ENCODE assay signal across 12 cellular contexts in genomic region chr3:49720383-49721164, GRCh38. TPM values are rescaled to one million over a fixed set of nuclear protein-coding genes. Genes with fewer than 3 reads are reported as not detected.
DNase-seq lines count a peak whose midpoint lies in the region; ATAC-seq, FAIRE-seq and TF ChIP-seq lines count a peak whose summit lies in the region.
"Had no signal": no experiment of that assay in that cellular context is flagged by ENCODE, and none has a peak within 500 bp of the region (broad histone marks: within the 10 kb centered on the region; RNA-seq: fewer than 3 reads in every experiment).

No MANE protein-coding gene starts in this region.

- H3K4me2 ChIP-seq in HepG2 (ENCODE audit: low read depth, low read length) (no peak overlapping the region), MM.1S (ENCODE audit: low read depth, low read length) (no peak overlapping the region)

- CTCF ChIA-PET in activated naive CD4-positive, alpha-beta T cell treated with anti-CD3 and anti-CD28 coated beads, Interleukin-2, amount 10 ng/mL, durations not matched to agents 7 days and 5 days (lab: Charles Lee): interaction anchor here (1.2 to 2.5 kb wide), 3 partner anchors 9 to 118 kb away, joined by 3 to 9 read pairs (median 8); no protein-coding TSS in a partner anchor
- CTCF ChIA-PET in T-cell (lab: Charles Lee): interaction anchor here in 1 of 2 donors (0.7 kb wide), 1 partner anchor 210 kb away, joined by 6 read pairs; no protein-coding TSS in a partner anchor
- CTCF ChIA-PET in HepG2 (lab: Yijun Ruan, JAX; ENCODE audit: low intra/inter-chr PET ratio, low total read pairs): no interaction called here

- no peaks in the 10 kb centered on the region for H3K9me2 ChIP-seq in MM.1S (replicated peaks; ENCODE audit: insufficient read depth, low read length)

- no TSS peak for BruUV-seq in HepG2 (replicated peaks; lab: Mats Ljungman, UMichigan)

- TF ChIP-seq POLR2A in HepG2 (IDR thresholded peaks at IDR 0.05; ENCODE audit: insufficient read depth in 1 of 2, low read depth in 2 of 2, low read length in 2 of 2) (no peak), suprapubic skin (IDR thresholded peaks at IDR 0.05) (no peak)

- no peaks in the 10 kb centered on the region for H3K9me3 Mint-ChIP-seq in activated naive CD4-positive, alpha-beta T cell treated with anti-CD3 and anti-CD28 coated beads, Interleukin-2, amount 10 ng/mL, durations not matched to agents 7 days and 5 days
- no peaks in the 10 kb centered on the region for H3K9me3 Mint-ChIP-seq in T-cell

- TF ChIP-seq EP300 in HepG2 (IDR thresholded peaks at IDR 0.05; ENCODE audit: low read depth in 2 of 2, low read length in 2 of 2) (no peak), HepG2 (CRISPR knock-in tag; IDR thresholded peaks at IDR 0.05; ENCODE audit: borderline replicate concordance) (no peak), suprapubic skin (IDR thresholded peaks at IDR 0.05) (no peak)

- POLR2A ChIA-PET in T-cell (lab: Charles Lee): no interaction called here
- POLR2A ChIA-PET in HepG2 (lab: Yijun Ruan, JAX): no interaction called here

- no peak for TF ChIP-seq RAD21 in HepG2 (CRISPR knock-in tag; IDR thresholded peaks at IDR 0.05)

- H3K27me3 ChIP-seq in HepG2 (ENCODE audit: control insufficient read depth in 1 of 2, insufficient read depth in 2 of 2, low read length in 2 of 2): no peaks in the 10 kb centered on the region
- no peaks in the 10 kb centered on the region for H3K27me3 ChIP-seq in suprapubic skin
- no peaks in the 10 kb centered on the region for H3K27me3 ChIP-seq in MM.1S (replicated peaks; ENCODE audit: insufficient read depth, low read length)

- FAIRE-seq in HepG2 (lab: Jason Lieb, UNC) (no peak), GM19239 (lab: Jason Lieb, UNC) (no peak)
- FAIRE-seq: bronchial epithelial cell, G401.6, keratinocyte had no signal

- H3F3A ChIP-seq in MM.1S (ENCODE audit: insufficient read depth, low read length): peaks cover 16% of the 10 kb centered on the region

- H3K9ac ChIP-seq in HepG2 (ENCODE audit: insufficient read depth, low read depth, low read length) (no peak overlapping the region), MM.1S (ENCODE audit: low read length) (no peak overlapping the region)

- H3K4me3 ChIP-seq in HepG2 (replicated peaks in 1 of 3; ENCODE audit: insufficient read depth in 1 of 3, low read depth in 2 of 3, low read length in 3 of 3) (no peak overlapping the region), suprapubic skin (no peak overlapping the region), foreskin fibroblast (ENCODE audit: low read depth in 1 of 2, low read length in 2 of 2) (no peak overlapping the region), MM.1S (ENCODE audit: low read length) (no peak overlapping the region)

- H3K27ac ChIP-seq in HepG2 (ENCODE audit: extremely low read length, insufficient read depth, low read length): no peak overlapping the region
- no peak overlapping the region for H3K27ac ChIP-seq in suprapubic skin
- no peak overlapping the region for H3K27ac ChIP-seq in MM.1S (ENCODE audit: low read length)

- H4K20me1 ChIP-seq in HepG2 (ENCODE audit: insufficient read depth, low read length) (no peaks in the 10 kb centered on the region), MM.1S (ENCODE audit: insufficient read depth, low read length) (no peaks in the 10 kb centered on the region)

- peaks cover 13% of the 10 kb centered on the region for H3K79me2 ChIP-seq in HepG2 (ENCODE audit: insufficient read depth, low read length)
- H3K79me2 ChIP-seq in MM.1S (ENCODE audit: low read length): peaks cover 29% of the 10 kb centered on the region

- peaks cover 52% of the 10 kb centered on the region for H3K4me1 Mint-ChIP-seq in activated naive CD4-positive, alpha-beta T cell treated with anti-CD3 and anti-CD28 coated beads, Interleukin-2, amount 10 ng/mL, durations not matched to agents 7 days and 5 days
- peaks cover 36 to 44% (median 41%) of the 10 kb centered on the region in 3 donors for H3K4me1 Mint-ChIP-seq in T-cell

- H3K36me3 Mint-ChIP-seq in activated naive CD4-positive, alpha-beta T cell treated with anti-CD3 and anti-CD28 coated beads, Interleukin-2, amount 10 ng/mL, durations not matched to agents 7 days and 5 days: peaks cover 23% of the 10 kb centered on the region
- H3K36me3 Mint-ChIP-seq in T-cell: peaks cover 4% of the 10 kb centered on the region

- no peak for TF ChIP-seq CTCF in HepG2 (CRISPR knock-in tag; IDR thresholded peaks at IDR 0.05)
- TF ChIP-seq CTCF in suprapubic skin (IDR thresholded peaks at IDR 0.05): no peak
- TF ChIP-seq CTCF in foreskin fibroblast (IDR thresholded peaks at IDR 0.05; ENCODE audit: low read depth, low read length): no peak
- TF ChIP-seq CTCF in MM.1S (IDR thresholded peaks at IDR 0.05; ENCODE audit: low read length): no peak

- intact Hi-C loops in HepG2 (cut with micrococcal nuclease; ENCODE audit: unreplicated experiment): no loop called here

- in situ Hi-C loops in HepG2 (cut with HindIII; ENCODE audit: extremely low pct_ligation_motif_present, low pct_unique_long_range_greater_than_20kb): no loop called here

- whole genome bisulfite sequencing in HepG2 (ENCODE audit: low lambda C conversion rate): 99% methylated on average over 6 of the region's 11 CpGs
- WGBS in suprapubic skin: 76% methylated on average over 7 of the region's 11 CpGs

- peaks cover 11% of the 10 kb centered on the region for H3K27me3 Mint-ChIP-seq in activated naive CD4-positive, alpha-beta T cell treated with anti-CD3 and anti-CD28 coated beads, Interleukin-2, amount 10 ng/mL, durations not matched to agents 7 days and 5 days
- no peaks in the 10 kb centered on the region for H3K27me3 Mint-ChIP-seq in T-cell

- ATAC-seq in T-cell (replicated peaks in 1 of 4) (no peak), HepG2 (no peak)

- H3K36me3 ChIP-seq in HepG2 (replicated peaks in 1 of 2; ENCODE audit: control insufficient read depth in 1 of 2, insufficient read depth in 2 of 2, low read length in 2 of 2) (peaks cover 16 to 20% of the 10 kb centered on the region in 2 experiments), suprapubic skin (peaks cover 29% of the 10 kb centered on the region), MM.1S (replicated peaks; ENCODE audit: insufficient read depth, low read length) (no peaks in the 10 kb centered on the region)

- H2AFZ ChIP-seq in HepG2 (ENCODE audit: low read length): no peak overlapping the region
- no peak overlapping the region for H2AFZ ChIP-seq in MM.1S (ENCODE audit: low read length)

- H3K9me3 ChIP-seq in HepG2 (ENCODE audit: low read length): no peaks in the 10 kb centered on the region
- no peaks in the 10 kb centered on the region for H3K9me3 ChIP-seq in suprapubic skin
- no peaks in the 10 kb centered on the region for H3K9me3 ChIP-seq in MM.1S (replicated peaks; ENCODE audit: insufficient read depth, low read length)

- H3K4me1 ChIP-seq in HepG2 (ENCODE audit: insufficient read depth, low read length): peaks cover 21% of the 10 kb centered on the region
- H3K4me1 ChIP-seq in suprapubic skin: peaks cover 61% of the 10 kb centered on the region
- H3K4me1 ChIP-seq in MM.1S (ENCODE audit: low read length): peaks cover 14% of the 10 kb centered on the region

- peak overlapping the region; percentile 56 for H3K27ac Mint-ChIP-seq in activated naive CD4-positive, alpha-beta T cell treated with anti-CD3 and anti-CD28 coated beads, Interleukin-2, amount 10 ng/mL, durations not matched to agents 7 days and 5 days
- H3K27ac Mint-ChIP-seq in T-cell: peak overlapping the region in 1 of 2 donors; percentile 93

- no peak overlapping the region for H3K4me3 Mint-ChIP-seq in activated naive CD4-positive, alpha-beta T cell treated with anti-CD3 and anti-CD28 coated beads, Interleukin-2, amount 10 ng/mL, durations not matched to agents 7 days and 5 days
- H3K4me3 Mint-ChIP-seq in T-cell: peak overlapping the region in 2 of 3 donors; percentile 24 to 32

- no peak for DNase-seq in activated naive CD4-positive, alpha-beta T cell treated with anti-CD3 and anti-CD28 coated beads, Interleukin-2, amount 10 ng/mL, durations not matched to agents 7 days and 5 days
- no peak for DNase-seq in activated naive CD4-positive, alpha-beta T cell treated with anti-CD3 and anti-CD28 coated beads, Interleukin-2, amount 50 U/mL, for 16 hours
- DNase-seq in T-cell (no peak), HepG2 (ENCODE audit: low spot score) (no peak), suprapubic skin (ENCODE audit: low spot score in 2 of 2) (peak; percentile 59 to 77), foreskin fibroblast (no peak), MM.1S (no peak), GM19239 (ENCODE audit: insufficient read length, low spot score) (no peak)
- DNase-seq: NCI-H1105 treated with DMSO at 0.1 percent for 48 hours had no signal

RNA-seq across cellular contexts. Expression of gene AMIGO3, which starts 1.1 kb away (rescaled TPM):
- 1 to 10 TPM in 1 of 5 donors, under 1 TPM in 2, not detected in 2; 0.20 to 1.4 (median 0.26) TPM for total RNA-seq in T-cell
- total RNA-seq in HepG2 (2016; rRNA removed; fragmentation: Illumina TruSeq; extraction: Trizol): 0.35 TPM in 1 of 2 replicates, not detected in the other
- total RNA-seq in HepG2 (2016; cell fraction: cytosol; rRNA removed; fragmentation: Illumina TruSeq; extraction: Trizol; ENCODE audit: low read depth): 0.18 and 0.51 TPM in 2 replicates
- 0.13 and 0.45 TPM in 2 replicates for total RNA-seq in HepG2 (2016; cell fraction: insoluble cytoplasmic fraction; rRNA removed; fragmentation: Illumina TruSeq; extraction: Trizol)
- 0.19 TPM in 1 of 2 replicates, not detected in the other for total RNA-seq in HepG2 (2016; cell fraction: membrane; rRNA removed; fragmentation: Illumina TruSeq; extraction: Trizol)
- not detected in 2 replicates for total RNA-seq in HepG2 (2016; cell fraction: nucleus; rRNA removed; fragmentation: Illumina TruSeq; extraction: Trizol)
- polyA plus RNA-seq in HepG2 (2011; rRNA removed): 0.21 TPM in 1 of 2 replicates, not detected in the other
- polyA plus RNA-seq in HepG2 (2011; cell fraction: cytosol; rRNA removed): 0.03 and 0.07 TPM in 2 replicates
- 3.1 and 7.8 TPM in 2 replicates for polyA plus RNA-seq in HepG2 (2011; cell fraction: nucleus; rRNA removed)
- 0.36 TPM in 1 of 2 replicates, not detected in the other for polyA plus RNA-seq in HepG2 (2012)
- 0.40 and 0.44 TPM in 2 replicates for polyA plus RNA-seq in HepG2 (2016; cell fraction: cytosol; fragmentation: Illumina TruSeq; extraction: Trizol; ENCODE audit: low read depth)
- 0.73 and 0.79 TPM in 2 replicates for polyA plus RNA-seq in HepG2 (2016; cell fraction: insoluble cytoplasmic fraction; fragmentation: Illumina TruSeq; extraction: Trizol; ENCODE audit: low read depth)
- polyA plus RNA-seq in HepG2 (2016; cell fraction: membrane; fragmentation: Illumina TruSeq; extraction: Trizol; ENCODE audit: low read depth): 0.40 and 0.43 TPM in 2 replicates
- polyA plus RNA-seq in HepG2 (2016; cell fraction: nucleus; fragmentation: Illumina TruSeq; extraction: Trizol; ENCODE audit: insufficient read depth, low read depth): 0.53 and 1.7 TPM in 2 replicates
- polyA minus RNA-seq in HepG2 (2011; rRNA and poly(A)+ RNA removed; ENCODE audit: low replicate concordance): 1.8 and 3.5 TPM in 2 replicates
- 0.26 and 0.30 TPM in 2 replicates for polyA minus RNA-seq in HepG2 (2011; cell fraction: cytosol; rRNA and poly(A)+ RNA removed)
- polyA minus RNA-seq in HepG2 (2011; cell fraction: nucleus; rRNA and poly(A)+ RNA removed): 0.75 and 2.1 TPM in 2 replicates
- total RNA-seq in suprapubic skin: 1 to 10 TPM; 1.6 to 3.8 (median 2.5) TPM
- total RNA-seq: bronchial epithelial cell had no signal

RNA-seq across cellular contexts. Expression of gene GMPPB, which starts 3.2 kb away (rescaled TPM):
- total RNA-seq in T-cell: 10 to 100 TPM; 34.5 to 54.5 (median 39.9) TPM
- 21.7 and 23.1 TPM in 2 replicates for total RNA-seq in HepG2 (2016; rRNA removed; fragmentation: Illumina TruSeq; extraction: Trizol)
- 3.9 and 5.4 TPM in 2 replicates for total RNA-seq in HepG2 (2016; cell fraction: cytosol; rRNA removed; fragmentation: Illumina TruSeq; extraction: Trizol; ENCODE audit: low read depth)
- total RNA-seq in HepG2 (2016; cell fraction: insoluble cytoplasmic fraction; rRNA removed; fragmentation: Illumina TruSeq; extraction: Trizol): 21.2 and 23.8 TPM in 2 replicates
- 7.3 and 8.9 TPM in 2 replicates for total RNA-seq in HepG2 (2016; cell fraction: membrane; rRNA removed; fragmentation: Illumina TruSeq; extraction: Trizol)
- 14.9 and 16.7 TPM in 2 replicates for total RNA-seq in HepG2 (2016; cell fraction: nucleus; rRNA removed; fragmentation: Illumina TruSeq; extraction: Trizol)
- polyA plus RNA-seq in HepG2 (2011; rRNA removed): 6.5 and 9.1 TPM in 2 replicates
- polyA plus RNA-seq in HepG2 (2011; cell fraction: cytosol; rRNA removed): 6.3 and 8.4 TPM in 2 replicates
- polyA plus RNA-seq in HepG2 (2011; cell fraction: nucleus; rRNA removed): 15.5 and 21.5 TPM in 2 replicates
- polyA plus RNA-seq in HepG2 (2012): 4.8 and 5.8 TPM in 2 replicates
- 3.3 and 3.7 TPM in 2 replicates for polyA plus RNA-seq in HepG2 (2016; cell fraction: cytosol; fragmentation: Illumina TruSeq; extraction: Trizol; ENCODE audit: low read depth)
- 17.8 and 18.8 TPM in 2 replicates for polyA plus RNA-seq in HepG2 (2016; cell fraction: insoluble cytoplasmic fraction; fragmentation: Illumina TruSeq; extraction: Trizol; ENCODE audit: low read depth)
- 4.7 and 5.8 TPM in 2 replicates for polyA plus RNA-seq in HepG2 (2016; cell fraction: membrane; fragmentation: Illumina TruSeq; extraction: Trizol; ENCODE audit: low read depth)
- 23.9 and 25.9 TPM in 2 replicates for polyA plus RNA-seq in HepG2 (2016; cell fraction: nucleus; fragmentation: Illumina TruSeq; extraction: Trizol; ENCODE audit: insufficient read depth, low read depth)
- polyA minus RNA-seq in HepG2 (2011; rRNA and poly(A)+ RNA removed; ENCODE audit: low replicate concordance): 21.4 and 30.7 TPM in 2 replicates
- 4.2 and 5.6 TPM in 2 replicates for polyA minus RNA-seq in HepG2 (2011; cell fraction: cytosol; rRNA and poly(A)+ RNA removed)
- 12.6 and 20.3 TPM in 2 replicates for polyA minus RNA-seq in HepG2 (2011; cell fraction: nucleus; rRNA and poly(A)+ RNA removed)
- 10 to 100 TPM; 14.0 to 25.0 (median 17.3) TPM for total RNA-seq in suprapubic skin

RNA-seq across cellular contexts. Expression of gene RNF123, which starts 31.2 kb away (rescaled TPM):
- 10 to 100 TPM; 40.9 to 79.8 (median 72.8) TPM for total RNA-seq in T-cell
- total RNA-seq in HepG2 (2016; rRNA removed; fragmentation: Illumina TruSeq; extraction: Trizol): 16.1 and 29.9 TPM in 2 replicates
- total RNA-seq in HepG2 (2016; cell fraction: cytosol; rRNA removed; fragmentation: Illumina TruSeq; extraction: Trizol; ENCODE audit: low read depth): 7.6 and 8.9 TPM in 2 replicates
- total RNA-seq in HepG2 (2016; cell fraction: insoluble cytoplasmic fraction; rRNA removed; fragmentation: Illumina TruSeq; extraction: Trizol): 12.8 and 27.1 TPM in 2 replicates
- total RNA-seq in HepG2 (2016; cell fraction: membrane; rRNA removed; fragmentation: Illumina TruSeq; extraction: Trizol): 10.8 and 12.7 TPM in 2 replicates
- total RNA-seq in HepG2 (2016; cell fraction: nucleus; rRNA removed; fragmentation: Illumina TruSeq; extraction: Trizol): 28.7 and 34.7 TPM in 2 replicates
- polyA plus RNA-seq in HepG2 (2011; rRNA removed): 82.2 and 91.9 TPM in 2 replicates
- 37.9 and 55.2 TPM in 2 replicates for polyA plus RNA-seq in HepG2 (2011; cell fraction: cytosol; rRNA removed)
- 455 and 594 TPM in 2 replicates for polyA plus RNA-seq in HepG2 (2011; cell fraction: nucleus; rRNA removed)
- 27.9 and 34.2 TPM in 2 replicates for polyA plus RNA-seq in HepG2 (2012)
- polyA plus RNA-seq in HepG2 (2016; cell fraction: cytosol; fragmentation: Illumina TruSeq; extraction: Trizol; ENCODE audit: low read depth): 8.1 and 10.5 TPM in 2 replicates
- polyA plus RNA-seq in HepG2 (2016; cell fraction: insoluble cytoplasmic fraction; fragmentation: Illumina TruSeq; extraction: Trizol; ENCODE audit: low read depth): 17.1 and 25.1 TPM in 2 replicates
- polyA plus RNA-seq in HepG2 (2016; cell fraction: membrane; fragmentation: Illumina TruSeq; extraction: Trizol; ENCODE audit: low read depth): 14.9 and 15.8 TPM in 2 replicates
- polyA plus RNA-seq in HepG2 (2016; cell fraction: nucleus; fragmentation: Illumina TruSeq; extraction: Trizol; ENCODE audit: insufficient read depth, low read depth): 108 and 116 TPM in 2 replicates
- polyA minus RNA-seq in HepG2 (2011; rRNA and poly(A)+ RNA removed; ENCODE audit: low replicate concordance): 88.9 and 105 TPM in 2 replicates
- 26.2 and 30.5 TPM in 2 replicates for polyA minus RNA-seq in HepG2 (2011; cell fraction: cytosol; rRNA and poly(A)+ RNA removed)
- 55.9 and 56.4 TPM in 2 replicates for polyA minus RNA-seq in HepG2 (2011; cell fraction: nucleus; rRNA and poly(A)+ RNA removed)
- total RNA-seq in suprapubic skin: 10 to 100 TPM; 23.6 to 88.3 (median 33.9) TPM

RNA-seq across cellular contexts. Expression of gene MST1, which starts 31.3 kb away (rescaled TPM):
- total RNA-seq in T-cell (10 to 100 TPM in 4 of 5 donors, 1 to 10 TPM in 1; 9.9 to 16.1 (median 12.6) TPM), HepG2 (2016; rRNA removed; fragmentation: Illumina TruSeq; extraction: Trizol) (26.7 and 189 TPM in 2 replicates), suprapubic skin (10 to 100 TPM; 16.7 to 83.4 (median 21.9) TPM)
- total RNA-seq in HepG2 (2016; cell fraction: cytosol; rRNA removed; fragmentation: Illumina TruSeq; extraction: Trizol; ENCODE audit: low read depth): 15.3 and 18.3 TPM in 2 replicates
- total RNA-seq in HepG2 (2016; cell fraction: insoluble cytoplasmic fraction; rRNA removed; fragmentation: Illumina TruSeq; extraction: Trizol): 25.3 and 197 TPM in 2 replicates
- total RNA-seq in HepG2 (2016; cell fraction: membrane; rRNA removed; fragmentation: Illumina TruSeq; extraction: Trizol): 14.6 and 16.5 TPM in 2 replicates
- total RNA-seq in HepG2 (2016; cell fraction: nucleus; rRNA removed; fragmentation: Illumina TruSeq; extraction: Trizol): 267 and 300 TPM in 2 replicates
- 452 and 686 TPM in 2 replicates for polyA plus RNA-seq in HepG2 (2011; rRNA removed)
- polyA plus RNA-seq in HepG2 (2011; cell fraction: cytosol; rRNA removed): 174 and 178 TPM in 2 replicates
- 7,383 and 7,818 TPM in 2 replicates for polyA plus RNA-seq in HepG2 (2011; cell fraction: nucleus; rRNA removed)
- 313 and 330 TPM in 2 replicates for polyA plus RNA-seq in HepG2 (2012)
- 6.2 and 6.6 TPM in 2 replicates for polyA plus RNA-seq in HepG2 (2016; cell fraction: cytosol; fragmentation: Illumina TruSeq; extraction: Trizol; ENCODE audit: low read depth)
- polyA plus RNA-seq in HepG2 (2016; cell fraction: insoluble cytoplasmic fraction; fragmentation: Illumina TruSeq; extraction: Trizol; ENCODE audit: low read depth): 20.9 and 21.3 TPM in 2 replicates
- polyA plus RNA-seq in HepG2 (2016; cell fraction: membrane; fragmentation: Illumina TruSeq; extraction: Trizol; ENCODE audit: low read depth): 9.6 and 10.0 TPM in 2 replicates
- polyA plus RNA-seq in HepG2 (2016; cell fraction: nucleus; fragmentation: Illumina TruSeq; extraction: Trizol; ENCODE audit: insufficient read depth, low read depth): 695 and 762 TPM in 2 replicates
- 3.2 and 148 TPM in 2 replicates for polyA minus RNA-seq in HepG2 (2011; rRNA and poly(A)+ RNA removed; ENCODE audit: low replicate concordance)
- 42.2 and 50.5 TPM in 2 replicates for polyA minus RNA-seq in HepG2 (2011; cell fraction: cytosol; rRNA and poly(A)+ RNA removed)
- 323 and 384 TPM in 2 replicates for polyA minus RNA-seq in HepG2 (2011; cell fraction: nucleus; rRNA and poly(A)+ RNA removed)

RNA-seq across cellular contexts. Expression of gene APEH, which starts 46.4 kb away (rescaled TPM):
- 100 to 1,000 TPM in 4 of 5 donors, 10 to 100 TPM in 1; 82.8 to 162 (median 141) TPM for total RNA-seq in T-cell
- 116 and 130 TPM in 2 replicates for total RNA-seq in HepG2 (2016; rRNA removed; fragmentation: Illumina TruSeq; extraction: Trizol)
- 32.8 and 39.1 TPM in 2 replicates for total RNA-seq in HepG2 (2016; cell fraction: cytosol; rRNA removed; fragmentation: Illumina TruSeq; extraction: Trizol; ENCODE audit: low read depth)
- total RNA-seq in HepG2 (2016; cell fraction: insoluble cytoplasmic fraction; rRNA removed; fragmentation: Illumina TruSeq; extraction: Trizol): 118 and 134 TPM in 2 replicates
- total RNA-seq in HepG2 (2016; cell fraction: membrane; rRNA removed; fragmentation: Illumina TruSeq; extraction: Trizol): 57.5 and 60.4 TPM in 2 replicates
- total RNA-seq in HepG2 (2016; cell fraction: nucleus; rRNA removed; fragmentation: Illumina TruSeq; extraction: Trizol): 99.4 and 109 TPM in 2 replicates
- polyA plus RNA-seq in HepG2 (2011; rRNA removed): 116 and 123 TPM in 2 replicates
- polyA plus RNA-seq in HepG2 (2011; cell fraction: cytosol; rRNA removed): 95.0 and 116 TPM in 2 replicates
- polyA plus RNA-seq in HepG2 (2011; cell fraction: nucleus; rRNA removed): 227 and 231 TPM in 2 replicates
- polyA plus RNA-seq in HepG2 (2012): 110 and 113 TPM in 2 replicates
- 22.6 and 23.9 TPM in 2 replicates for polyA plus RNA-seq in HepG2 (2016; cell fraction: cytosol; fragmentation: Illumina TruSeq; extraction: Trizol; ENCODE audit: low read depth)
- 87.5 and 96.0 TPM in 2 replicates for polyA plus RNA-seq in HepG2 (2016; cell fraction: insoluble cytoplasmic fraction; fragmentation: Illumina TruSeq; extraction: Trizol; ENCODE audit: low read depth)
- 27.9 and 31.1 TPM in 2 replicates for polyA plus RNA-seq in HepG2 (2016; cell fraction: membrane; fragmentation: Illumina TruSeq; extraction: Trizol; ENCODE audit: low read depth)
- 137 and 152 TPM in 2 replicates for polyA plus RNA-seq in HepG2 (2016; cell fraction: nucleus; fragmentation: Illumina TruSeq; extraction: Trizol; ENCODE audit: insufficient read depth, low read depth)
- 481 and 533 TPM in 2 replicates for polyA minus RNA-seq in HepG2 (2011; rRNA and poly(A)+ RNA removed; ENCODE audit: low replicate concordance)
- 94.8 and 99.0 TPM in 2 replicates for polyA minus RNA-seq in HepG2 (2011; cell fraction: cytosol; rRNA and poly(A)+ RNA removed)
- 120 and 143 TPM in 2 replicates for polyA minus RNA-seq in HepG2 (2011; cell fraction: nucleus; rRNA and poly(A)+ RNA removed)
- total RNA-seq in suprapubic skin: 100 to 1,000 TPM in 1 of 4 donors, 10 to 100 TPM in 3; 81.8 to 103 (median 91.2) TPM

Comparison
In these comparisons a context has a peak if more than half of its experiments do, and no peak if none do; other contexts are left out.
1. DNase-seq: peak in suprapubic skin (2 of 2); none in activated naive CD4-positive, alpha-beta T cell treated with anti-CD3 and anti-CD28 coated beads, Interleukin-2, amount 10 ng/mL, durations not matched to agents 7 days and 5 days (single experiment), activated naive CD4-positive, alpha-beta T cell treated with anti-CD3 and anti-CD28 coated beads, Interleukin-2, amount 50 U/mL, for 16 hours (single experiment), T-cell (0 of 34), HepG2 (single experiment), foreskin fibroblast (0 of 2), MM.1S (single experiment) and GM19239 (single experiment).